Comparison of ENCODE assay signal across 17 cellular contexts in the genomic region with DNA sequence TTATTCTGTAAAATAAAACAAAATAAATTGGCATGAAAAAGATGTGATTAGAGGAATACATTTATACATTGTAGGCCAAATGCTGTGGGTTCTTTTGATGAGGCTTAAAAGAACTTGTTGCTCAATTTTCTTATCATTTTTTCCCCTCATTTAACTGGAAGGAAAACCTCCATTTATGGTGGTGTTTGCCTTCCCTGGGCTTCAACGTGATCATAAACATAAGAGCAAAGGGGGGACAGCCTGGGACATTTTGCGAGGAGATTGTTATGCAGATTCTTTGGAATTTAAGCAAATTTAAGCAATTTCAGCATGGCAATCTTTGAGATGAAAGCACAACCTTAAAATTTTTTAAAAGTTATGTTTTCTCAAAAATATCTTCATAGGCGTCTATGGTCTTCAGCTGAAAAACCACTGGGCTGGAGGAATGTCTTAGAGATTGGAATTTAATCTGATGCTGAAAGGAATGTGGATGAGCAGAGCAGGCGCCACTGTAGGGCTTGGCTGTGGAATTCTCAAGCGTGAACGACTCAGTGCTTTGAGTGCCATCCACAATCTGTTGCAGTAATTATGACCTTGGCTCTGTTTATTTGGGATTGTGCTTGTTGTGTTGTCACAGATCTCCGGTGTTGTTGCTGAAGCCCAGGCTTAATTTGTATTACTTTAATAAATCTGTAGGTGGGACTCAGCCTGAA.
DNase-seq lines count a peak whose midpoint lies in the region; ATAC-seq and TF ChIP-seq lines count a peak whose summit lies in the region.
"Had no signal": no experiment of that assay in that cellular context is flagged by ENCODE, and none has a peak within 500 bp of the region (broad histone marks: within the 10 kb centered on the region; RNA-seq: fewer than 3 reads in every experiment).

No MANE protein-coding gene starts in this region.

- TF ChIP-seq POLR2A in heart left ventricle (IDR thresholded peaks at IDR 0.05), result no peak

- no peak for TF ChIP-seq CTCF in heart left ventricle (IDR thresholded peaks at IDR 0.05)
- TF ChIP-seq CTCF in left ventricle myocardium inferior (IDR thresholded peaks at IDR 0.05; ENCODE audit: borderline replicate concordance), result no peak
- no peak for TF ChIP-seq CTCF in Panc1 (IDR thresholded peaks at IDR 0.05)
- no peak for TF ChIP-seq CTCF in upper lobe of right lung (IDR thresholded peaks at IDR 0.05)

- intact Hi-C loops in heart left ventricle (cut with DNase I), result no loop called here
- intact Hi-C loops in left ventricle myocardium inferior (cut with micrococcal nuclease), result no loop called here
- intact Hi-C loops in Panc1 (cut with micrococcal nuclease; ENCODE audit: unreplicated experiment), result no loop called here
- intact Hi-C loops in upper lobe of right lung (cut with DNase I), result no loop called here

- CTCF ChIA-PET in Panc1 (lab: Charles Lee), result no interaction called here

- ATAC-seq in heart left ventricle (peak in 3 of 4 donors; percentile 39 to 48 (median 48)), Panc1 (peak; percentile 58; the same call in 1 of the 2 replicates), upper lobe of right lung (peak; percentile 86), GM18870 (IDR thresholded peaks at IDR 0.05; ENCODE audit: unreplicated experiment) (no peak)
- ATAC-seq: activated CD8-positive, alpha-beta memory T cell treated with anti-CD3 and anti-CD28 coated beads, Interleukin-2, amount 10 ng/mL, durations not matched to agents 7 days and 5 days; gastroesophageal sphincter; mucosa of descending colon had no signal

- no TSS peak for BruUV-seq in Panc1 (replicated peaks; lab: Mats Ljungman, UMichigan)

- no peaks in the 10 kb centered on the region for H3K27me3 ChIP-seq in heart left ventricle
- peaks cover 4% of the 10 kb centered on the region for H3K27me3 ChIP-seq in left ventricle myocardium inferior (ENCODE audit: low read depth)
- H3K27me3 ChIP-seq in Panc1 (ENCODE audit: control insufficient read depth, insufficient read depth, low read length), result peaks cover 3% of the 10 kb centered on the region; the same call in 1 of the 2 replicates
- no peaks in the 10 kb centered on the region for H3K27me3 ChIP-seq in upper lobe of right lung
- H3K27me3 ChIP-seq in effector memory CD4-positive, alpha-beta T cell (replicated peaks; ENCODE audit: control insufficient read depth, insufficient read depth, low read length, poor library complexity, severe bottlenecking), result no peaks in the 10 kb centered on the region
- H3K27me3 ChIP-seq: gastroesophageal sphincter, sigmoid colon had no signal

- POLR2A ChIA-PET in Panc1 (lab: Charles Lee), result no interaction called here

- H3K36me3 ChIP-seq in heart left ventricle (no peaks in the 10 kb centered on the region), left ventricle myocardium inferior (no peaks in the 10 kb centered on the region), Panc1 (ENCODE audit: control insufficient read depth, insufficient read depth, low read length) (no peaks in the 10 kb centered on the region), upper lobe of right lung (no peaks in the 10 kb centered on the region)
- no peaks in the 10 kb centered on the region for H3K36me3 ChIP-seq in effector memory CD4-positive, alpha-beta T cell (ENCODE audit: control insufficient read depth, insufficient read depth, low read length)
- H3K36me3 ChIP-seq: gastroesophageal sphincter, sigmoid colon, thoracic aorta had no signal

- 30 to 41% (median 36%) methylated on average over 7 of the region's 7 CpGs for WGBS in heart left ventricle, 4 donors

- DNase-seq in heart left ventricle, result no peak
- DNase-seq in left ventricle myocardium inferior, result no peak
- no peak for DNase-seq in Panc1 (ENCODE audit: low read depth, low spot score)
- DNase-seq in iPS-NIHi7 (ENCODE audit: extremely low spot score), result peak; percentile 52
- no peak for DNase-seq in upper lobe of right lung
- no peak for DNase-seq in DMS79 treated with DMSO at 0.1 percent for 48 hours (lab: John Stamatoyannopoulos, UW)
- DNase-seq in effector memory CD4-positive, alpha-beta T cell, result no peak
- DNase-seq: activated CD8-positive, alpha-beta memory T cell treated with anti-CD3 and anti-CD28 coated beads, Interleukin-2, amount 10 ng/mL, durations not matched to agents 7 days and 5 days; activated naive CD8-positive, alpha-beta T cell treated with anti-CD3 and anti-CD28 coated beads, Interleukin-2, amount 10 ng/mL, durations not matched to agents 7 days and 5 days; dermis blood vessel endothelial cell; mucosa of descending colon; sigmoid colon; T1000 had no signal

- peaks cover 0 to 11% (median 0%) of the 10 kb centered on the region in 12 donors for H3K4me1 ChIP-seq in heart left ventricle
- peaks cover 10% of the 10 kb centered on the region for H3K4me1 ChIP-seq in left ventricle myocardium inferior
- H3K4me1 ChIP-seq in Panc1 (ENCODE audit: control insufficient read depth, insufficient read depth, low read length), result no peaks in the 10 kb centered on the region
- no peaks in the 10 kb centered on the region for H3K4me1 ChIP-seq in upper lobe of right lung
- H3K4me1 ChIP-seq in effector memory CD4-positive, alpha-beta T cell (ENCODE audit: control insufficient read depth, insufficient read depth, low read length, poor library complexity, severe bottlenecking), result no peaks in the 10 kb centered on the region
- H3K4me1 ChIP-seq: gastroesophageal sphincter, sigmoid colon had no signal

- H3K27ac ChIP-seq in heart left ventricle (no peak overlapping the region), left ventricle myocardium inferior (replicated peaks) (no peak overlapping the region), Panc1 (ENCODE audit: low read length) (no peak overlapping the region), upper lobe of right lung (no peak overlapping the region)
- H3K27ac ChIP-seq in effector memory CD4-positive, alpha-beta T cell (ENCODE audit: insufficient read depth, low read length, poor library complexity, severe bottlenecking), result no peak overlapping the region
- H3K27ac ChIP-seq: gastroesophageal sphincter, PC-9, sigmoid colon, thoracic aorta had no signal

- H3K4me3 ChIP-seq in heart left ventricle, result no peak overlapping the region
- no peak overlapping the region for H3K4me3 ChIP-seq in left ventricle myocardium inferior
- H3K4me3 ChIP-seq in Panc1 (ENCODE audit: low read depth in 2 of 2, low read length in 2 of 2), result no peak overlapping the region
- no peak overlapping the region for H3K4me3 ChIP-seq in upper lobe of right lung
- H3K4me3 ChIP-seq in effector memory CD4-positive, alpha-beta T cell (ENCODE audit: insufficient read depth, low read depth, low read length, poor library complexity, severe bottlenecking), result no peak overlapping the region
- H3K4me3 ChIP-seq: gastroesophageal sphincter, mucosa of descending colon, PC-9, sigmoid colon, thoracic aorta had no signal

- H3K9me3 ChIP-seq in heart left ventricle, result no peaks in the 10 kb centered on the region
- H3K9me3 ChIP-seq in left ventricle myocardium inferior (replicated peaks), result no peaks in the 10 kb centered on the region
- H3K9me3 ChIP-seq in Panc1 (ENCODE audit: control insufficient read depth, insufficient read depth, low read depth, low read length), result no peaks in the 10 kb centered on the region
- no peaks in the 10 kb centered on the region for H3K9me3 ChIP-seq in upper lobe of right lung
- H3K9me3 ChIP-seq in effector memory CD4-positive, alpha-beta T cell (ENCODE audit: control insufficient read depth, low read length), result no peaks in the 10 kb centered on the region
- H3K9me3 ChIP-seq: gastroesophageal sphincter, mucosa of descending colon, sigmoid colon, thoracic aorta had no signal

- in situ Hi-C loops in Panc1 (cut with HindIII; ENCODE audit: low pct_unique_long_range_greater_than_20kb, low sequenced_read_pairs), result no loop called here
